In the genomic region with DNA sequence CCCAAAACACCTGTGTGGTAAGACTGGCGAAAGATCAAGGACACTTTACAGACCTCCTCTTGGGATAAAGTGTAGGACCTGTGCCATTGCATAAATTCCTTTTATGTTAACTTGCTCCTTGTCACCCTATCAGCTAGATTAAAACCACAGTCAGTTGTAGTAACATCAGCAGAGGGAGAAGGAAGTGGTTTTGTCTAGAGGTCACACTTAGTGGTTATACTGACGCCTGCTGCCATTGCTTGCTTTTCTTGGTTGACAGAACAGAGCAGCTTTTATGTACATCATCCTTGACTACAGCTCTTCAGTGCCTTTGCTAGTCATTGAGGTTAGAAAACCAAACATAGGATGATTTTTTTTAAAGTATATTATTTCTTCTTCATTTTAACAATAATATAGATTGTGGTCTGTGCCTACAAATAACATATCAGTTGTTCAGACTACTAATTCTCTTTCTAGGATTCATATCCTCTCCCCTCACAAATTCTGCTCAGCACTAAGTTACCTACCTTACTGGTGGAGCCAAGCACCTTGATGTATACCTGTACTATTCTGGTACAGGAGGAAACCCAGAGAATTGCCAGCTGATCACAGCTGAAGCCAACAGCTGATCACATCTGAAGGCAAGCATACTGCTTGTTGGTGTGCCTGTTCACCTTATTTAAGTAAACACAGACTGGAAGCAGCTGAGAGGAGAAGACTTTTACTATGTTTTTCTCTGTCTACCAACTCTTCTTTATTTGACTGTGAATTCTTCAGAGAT, we compare ENCODE assay signal across 1 cellular context.
A peak's percentile ranks its signal among the peaks of the same experiment; 100 is the strongest.
TF ChIP-seq lines count a peak whose summit lies in the region.

No MANE protein-coding gene starts in this region.

TF ChIP-seq in GM12878, 131 proteins besides CTCF, POLR2A, EP300 and RAD21 (continued from another document):
- TF ChIP-seq POLR2AphosphoS2 (IDR thresholded peaks at IDR 0.05; ENCODE audit: low read depth, low read length) (no peak), WRNIP1 (IDR thresholded peaks at IDR 0.05; ENCODE audit: borderline replicate concordance, low read depth, low read length) (no peak), EGR1 (IDR thresholded peaks at IDR 0.05; ENCODE audit: borderline replicate concordance in 1 of 2, low read depth in 2 of 2, low read length in 2 of 2) (no peak), MTA2 (IDR thresholded peaks at IDR 0.05; ENCODE audit: low read depth) (0 out of 2 replicates have a peak, but pooled peaks have one; percentile 46), DPF2 (IDR thresholded peaks at IDR 0.05) (peak; percentile 72), ZNF384 (IDR thresholded peaks at IDR 0.05; ENCODE audit: borderline replicate concordance, low read depth, low read length) (no peak), IKZF1 (conservative IDR thresholded peaks at IDR 0.05) (peak; percentile 67), POU2F2 (IDR thresholded peaks at IDR 0.05; ENCODE audit: borderline replicate concordance, low read depth, low read length) (no peak), LARP7 (IDR thresholded peaks at IDR 0.05) (no peak), ZBED1 (IDR thresholded peaks at IDR 0.05; ENCODE audit: borderline replicate concordance) (no peak), TCF3 (IDR thresholded peaks at IDR 0.05; ENCODE audit: borderline replicate concordance, insufficient read depth, low read depth, low read length) (no peak), BMI1 (IDR thresholded peaks at IDR 0.05; ENCODE audit: borderline replicate concordance) (no peak), POLR2AphosphoS5 (IDR thresholded peaks at IDR 0.05; ENCODE audit: low read length) (no peak), NFYA (IDR thresholded peaks at IDR 0.05; ENCODE audit: borderline replicate concordance, low read depth, low read length) (no peak), MEF2B (IDR thresholded peaks at IDR 0.05; ENCODE audit: partially characterized antibody, poor library complexity, severe bottlenecking) (no peak), NR2F1 (conservative IDR thresholded peaks at IDR 0.05) (peak; percentile 94), CHD2 (IDR thresholded peaks at IDR 0.05; ENCODE audit: borderline replicate concordance, low read depth, low read length) (no peak), CBX5 (IDR thresholded peaks at IDR 0.05; ENCODE audit: low read depth) (no peak), TCF7 (IDR thresholded peaks at IDR 0.05; ENCODE audit: borderline replicate concordance) (no peak), CREM (IDR thresholded peaks at IDR 0.05; ENCODE audit: low read depth) (no peak)
- TF ChIP-seq, protein P1, sequence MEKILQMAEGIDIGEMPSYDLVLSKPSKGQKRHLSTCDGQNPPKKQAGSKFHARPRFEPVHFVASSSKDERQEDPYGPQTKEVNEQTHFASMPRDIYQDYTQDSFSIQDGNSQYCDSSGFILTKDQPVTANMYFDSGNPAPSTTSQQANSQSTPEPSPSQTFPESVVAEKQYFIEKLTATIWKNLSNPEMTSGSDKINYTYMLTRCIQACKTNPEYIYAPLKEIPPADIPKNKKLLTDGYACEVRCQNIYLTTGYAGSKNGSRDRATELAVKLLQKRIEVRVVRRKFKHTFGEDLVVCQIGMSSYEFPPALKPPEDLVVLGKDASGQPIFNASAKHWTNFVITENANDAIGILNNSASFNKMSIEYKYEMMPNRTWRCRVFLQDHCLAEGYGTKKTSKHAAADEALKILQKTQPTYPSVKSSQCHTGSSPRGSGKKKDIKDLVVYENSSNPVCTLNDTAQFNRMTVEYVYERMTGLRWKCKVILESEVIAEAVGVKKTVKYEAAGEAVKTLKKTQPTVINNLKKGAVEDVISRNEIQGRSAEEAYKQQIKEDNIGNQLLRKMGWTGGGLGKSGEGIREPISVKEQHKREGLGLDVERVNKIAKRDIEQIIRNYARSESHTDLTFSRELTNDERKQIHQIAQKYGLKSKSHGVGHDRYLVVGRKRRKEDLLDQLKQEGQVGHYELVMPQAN (conservative IDR thresholded peaks at IDR 0.05), result no peak
- TF ChIP-seq, protein P2, sequence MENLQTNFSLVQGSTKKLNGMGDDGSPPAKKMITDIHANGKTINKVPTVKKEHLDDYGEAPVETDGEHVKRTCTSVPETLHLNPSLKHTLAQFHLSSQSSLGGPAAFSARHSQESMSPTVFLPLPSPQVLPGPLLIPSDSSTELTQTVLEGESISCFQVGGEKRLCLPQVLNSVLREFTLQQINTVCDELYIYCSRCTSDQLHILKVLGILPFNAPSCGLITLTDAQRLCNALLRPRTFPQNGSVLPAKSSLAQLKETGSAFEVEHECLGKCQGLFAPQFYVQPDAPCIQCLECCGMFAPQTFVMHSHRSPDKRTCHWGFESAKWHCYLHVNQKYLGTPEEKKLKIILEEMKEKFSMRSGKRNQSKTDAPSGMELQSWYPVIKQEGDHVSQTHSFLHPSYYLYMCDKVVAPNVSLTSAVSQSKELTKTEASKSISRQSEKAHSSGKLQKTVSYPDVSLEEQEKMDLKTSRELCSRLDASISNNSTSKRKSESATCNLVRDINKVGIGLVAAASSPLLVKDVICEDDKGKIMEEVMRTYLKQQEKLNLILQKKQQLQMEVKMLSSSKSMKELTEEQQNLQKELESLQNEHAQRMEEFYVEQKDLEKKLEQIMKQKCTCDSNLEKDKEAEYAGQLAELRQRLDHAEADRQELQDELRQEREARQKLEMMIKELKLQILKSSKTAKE (IDR thresholded peaks at IDR 0.05; ENCODE audit: low read depth, poor library complexity, severe bottlenecking), result no peak
- TF ChIP-seq, protein P3, sequence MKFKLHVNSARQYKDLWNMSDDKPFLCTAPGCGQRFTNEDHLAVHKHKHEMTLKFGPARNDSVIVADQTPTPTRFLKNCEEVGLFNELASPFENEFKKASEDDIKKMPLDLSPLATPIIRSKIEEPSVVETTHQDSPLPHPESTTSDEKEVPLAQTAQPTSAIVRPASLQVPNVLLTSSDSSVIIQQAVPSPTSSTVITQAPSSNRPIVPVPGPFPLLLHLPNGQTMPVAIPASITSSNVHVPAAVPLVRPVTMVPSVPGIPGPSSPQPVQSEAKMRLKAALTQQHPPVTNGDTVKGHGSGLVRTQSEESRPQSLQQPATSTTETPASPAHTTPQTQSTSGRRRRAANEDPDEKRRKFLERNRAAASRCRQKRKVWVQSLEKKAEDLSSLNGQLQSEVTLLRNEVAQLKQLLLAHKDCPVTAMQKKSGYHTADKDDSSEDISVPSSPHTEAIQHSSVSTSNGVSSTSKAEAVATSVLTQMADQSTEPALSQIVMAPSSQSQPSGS (IDR thresholded peaks at IDR 0.05; ENCODE audit: low read length), result no peak
- TF ChIP-seq, protein P4, sequence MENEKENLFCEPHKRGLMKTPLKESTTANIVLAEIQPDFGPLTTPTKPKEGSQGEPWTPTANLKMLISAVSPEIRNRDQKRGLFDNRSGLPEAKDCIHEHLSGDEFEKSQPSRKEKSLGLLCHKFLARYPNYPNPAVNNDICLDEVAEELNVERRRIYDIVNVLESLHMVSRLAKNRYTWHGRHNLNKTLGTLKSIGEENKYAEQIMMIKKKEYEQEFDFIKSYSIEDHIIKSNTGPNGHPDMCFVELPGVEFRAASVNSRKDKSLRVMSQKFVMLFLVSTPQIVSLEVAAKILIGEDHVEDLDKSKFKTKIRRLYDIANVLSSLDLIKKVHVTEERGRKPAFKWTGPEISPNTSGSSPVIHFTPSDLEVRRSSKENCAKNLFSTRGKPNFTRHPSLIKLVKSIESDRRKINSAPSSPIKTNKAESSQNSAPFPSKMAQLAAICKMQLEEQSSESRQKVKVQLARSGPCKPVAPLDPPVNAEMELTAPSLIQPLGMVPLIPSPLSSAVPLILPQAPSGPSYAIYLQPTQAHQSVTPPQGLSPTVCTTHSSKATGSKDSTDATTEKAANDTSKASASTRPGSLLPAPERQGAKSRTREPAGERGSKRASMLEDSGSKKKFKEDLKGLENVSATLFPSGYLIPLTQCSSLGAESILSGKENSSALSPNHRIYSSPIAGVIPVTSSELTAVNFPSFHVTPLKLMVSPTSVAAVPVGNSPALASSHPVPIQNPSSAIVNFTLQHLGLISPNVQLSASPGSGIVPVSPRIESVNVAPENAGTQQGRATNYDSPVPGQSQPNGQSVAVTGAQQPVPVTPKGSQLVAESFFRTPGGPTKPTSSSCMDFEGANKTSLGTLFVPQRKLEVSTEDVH (IDR thresholded peaks at IDR 0.05; ENCODE audit: low read depth, partially characterized antibody), result no peak
- TF ChIP-seq, protein P5, sequence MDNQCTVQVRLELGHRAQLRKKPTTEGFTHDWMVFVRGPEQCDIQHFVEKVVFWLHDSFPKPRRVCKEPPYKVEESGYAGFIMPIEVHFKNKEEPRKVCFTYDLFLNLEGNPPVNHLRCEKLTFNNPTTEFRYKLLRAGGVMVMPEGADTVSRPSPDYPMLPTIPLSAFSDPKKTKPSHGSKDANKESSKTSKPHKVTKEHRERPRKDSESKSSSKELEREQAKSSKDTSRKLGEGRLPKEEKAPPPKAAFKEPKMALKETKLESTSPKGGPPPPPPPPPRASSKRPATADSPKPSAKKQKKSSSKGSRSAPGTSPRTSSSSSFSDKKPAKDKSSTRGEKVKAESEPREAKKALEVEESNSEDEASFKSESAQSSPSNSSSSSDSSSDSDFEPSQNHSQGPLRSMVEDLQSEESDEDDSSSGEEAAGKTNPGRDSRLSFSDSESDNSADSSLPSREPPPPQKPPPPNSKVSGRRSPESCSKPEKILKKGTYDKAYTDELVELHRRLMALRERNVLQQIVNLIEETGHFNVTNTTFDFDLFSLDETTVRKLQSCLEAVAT (IDR thresholded peaks at IDR 0.05), result 0 out of 2 replicates have a peak, but pooled peaks have one; percentile 56
- TF ChIP-seq, protein P6, sequence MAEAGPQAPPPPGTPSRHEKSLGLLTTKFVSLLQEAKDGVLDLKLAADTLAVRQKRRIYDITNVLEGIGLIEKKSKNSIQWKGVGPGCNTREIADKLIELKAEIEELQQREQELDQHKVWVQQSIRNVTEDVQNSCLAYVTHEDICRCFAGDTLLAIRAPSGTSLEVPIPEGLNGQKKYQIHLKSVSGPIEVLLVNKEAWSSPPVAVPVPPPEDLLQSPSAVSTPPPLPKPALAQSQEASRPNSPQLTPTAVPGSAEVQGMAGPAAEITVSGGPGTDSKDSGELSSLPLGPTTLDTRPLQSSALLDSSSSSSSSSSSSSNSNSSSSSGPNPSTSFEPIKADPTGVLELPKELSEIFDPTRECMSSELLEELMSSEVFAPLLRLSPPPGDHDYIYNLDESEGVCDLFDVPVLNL (IDR thresholded peaks at IDR 0.05; ENCODE audit: low read depth, low read length), result no peak
TF ChIP-seq in GM12878: peak in this region for 9.
